ENCODE assay signal across 5 cellular contexts in genomic region chr10:88465765-88466164, GRCh38.
"Had no signal": no experiment of that assay in that cellular context is flagged by ENCODE, and none has a peak within 500 bp of the region (broad histone marks: within the 10 kb centered on the region; RNA-seq: fewer than 3 reads in every experiment).

No MANE protein-coding gene starts in this region.

- H3K4me3 ChIP-seq: K562 had no signal

- DNase-seq: IMR-90 had no signal

- H3K4me3 Mint-ChIP-seq: IgD-negative memory B cell had no signal

- H3K27ac ChIP-seq: HL-60 had no signal

- H3K27me3 Mint-ChIP-seq: IgD-negative memory B cell had no signal

- ATAC-seq: HepG2, K562 had no signal

- H3K36me3 Mint-ChIP-seq: IgD-negative memory B cell had no signal

- H3K4me1 Mint-ChIP-seq: IgD-negative memory B cell had no signal
